In genomic region chr11:68038718-68039525, GRCh38 we compare ENCODE assay signal across 8 cellular contexts. TPM values are rescaled to one million over a fixed set of nuclear protein-coding genes. Genes with fewer than 3 reads are reported as not detected.
DNase-seq lines count a peak whose midpoint lies in the region; ATAC-seq and TF ChIP-seq lines count a peak whose summit lies in the region.

Gene TCIRG1, plus strand, starts transcription at chr11:68039025. Its CDS starts 2,247 bp downstream, at chr11:68041272.

- H3K27me3 Mint-ChIP-seq in WTC11 (ENCODE audit: low read depth), result no peaks in the 10 kb centered on the region

- H3K4me3 Mint-ChIP-seq in WTC11, result peak within 1 kb of the TSS; percentile 55

- peak within 1 kb of the TSS; percentile 84; the same call in 1 of the 2 replicates for H3K27ac Mint-ChIP-seq in WTC11

- no peaks in the 10 kb centered on the region for H3K9me3 ChIP-seq in KOPT-K1 (ENCODE audit: insufficient read depth, low read length, poor library complexity, severe bottlenecking)

- H3K36me3 Mint-ChIP-seq in WTC11, result peaks cover 5% of the 10 kb centered on the region

- ATAC-seq in GM18867 (IDR thresholded peaks at IDR 0.05; ENCODE audit: unreplicated experiment) (peak; percentile 43), WTC11 (peak; percentile 70), GM18858 (IDR thresholded peaks at IDR 0.05; ENCODE audit: unreplicated experiment) (no peak), GM18517 (IDR thresholded peaks at IDR 0.05; ENCODE audit: unreplicated experiment) (no peak)

- TF ChIP-seq CTCF in WTC11 (IDR thresholded peaks at IDR 0.05) (no peak), choroid plexus epithelial cell (conservative IDR thresholded peaks at IDR 0.05; ENCODE audit: low read depth, low read length) (no peak), kidney epithelial cell (IDR thresholded peaks at IDR 0.05; ENCODE audit: insufficient read depth, low read length, poor library complexity, severe bottlenecking) (no peak)

- peak; percentile 73 for DNase-seq in WTC11 (ENCODE audit: low spot score)
- peak; percentile 78 for DNase-seq in choroid plexus epithelial cell (ENCODE audit: low read depth)
- no peak for DNase-seq in kidney epithelial cell (ENCODE audit: low read depth)
- peak; percentile 40 to 61 for DNase-seq in stimulated activated CD4-positive, alpha-beta T cell treated with anti-CD3 and anti-CD28 coated beads, Interleukin-1b, Interleukin-23, amount 100 ng/mL, for 4 hours (ENCODE audit: low read depth in 2 of 2)

- CTCF ChIA-PET in WTC11 (lab: Charles Lee), result interaction anchor here (0.8 to 3.1 kb wide), 5 partner anchors 17 to 168 kb away, joined by 3 to 11 read pairs (median 3); partner anchors contain the start of gene ALDH3B1

- peaks cover 15% of the 10 kb centered on the region for H3K4me1 Mint-ChIP-seq in WTC11

- H3K27me3 ChIP-seq in kidney epithelial cell (ENCODE audit: control insufficient read depth, insufficient read depth, low read length), result no peaks in the 10 kb centered on the region

- POLR2A ChIA-PET in WTC11 (lab: Charles Lee), result interaction anchor here (1.8 kb wide), 1 partner anchor 89 kb away, joined by 4 read pairs; no protein-coding TSS in a partner anchor

- no peaks in the 10 kb centered on the region for H3K9me3 Mint-ChIP-seq in WTC11

- H3K36me3 ChIP-seq in KOPT-K1 (ENCODE audit: insufficient read depth, low read length) (peaks cover 29% of the 10 kb centered on the region), kidney epithelial cell (ENCODE audit: control insufficient read depth, insufficient read depth, low read length) (peaks cover 1% of the 10 kb centered on the region)

- peak within 1 kb of the TSS; percentile 74 for H3K4me3 ChIP-seq in choroid plexus epithelial cell (ENCODE audit: low read depth, low read length)
- H3K4me3 ChIP-seq in kidney epithelial cell (ENCODE audit: low read depth, low read length), result peak within 1 kb of the TSS; percentile 68

- H3K27ac ChIP-seq in KOPT-K1 (ENCODE audit: low read depth, low read length, poor library complexity, severe bottlenecking), result peak within 1 kb of the TSS; percentile 80

TF ChIP-seq in WTC11, 78 proteins besides CTCF, POLR2A, EP300 and RAD21 (continues in another document):
- TF ChIP-seq CREB1 (CRISPR knock-in tag; IDR thresholded peaks at IDR 0.05) (no peak), IRF1 (CRISPR knock-in tag; IDR thresholded peaks at IDR 0.05) (no peak), SP1 (CRISPR knock-in tag; conservative IDR thresholded peaks at IDR 0.05) (peak; percentile 56; the same call in 1 of the 2 replicates), NFE2L1 (CRISPR knock-in tag; IDR thresholded peaks at IDR 0.05) (no peak), RELA (CRISPR knock-in tag; IDR thresholded peaks at IDR 0.05; ENCODE audit: borderline replicate concordance) (no peak), HMGXB4 (CRISPR knock-in tag; IDR thresholded peaks at IDR 0.05) (0 out of 2 replicates have a peak, but pooled peaks have one; percentile 73), ATF2 (CRISPR knock-in tag; IDR thresholded peaks at IDR 0.05; ENCODE audit: borderline replicate concordance, low read depth) (0 out of 2 replicates have a peak, but pooled peaks have one; percentile 26), GRHL2 (CRISPR knock-in tag; IDR thresholded peaks at IDR 0.05; ENCODE audit: insufficient replicate concordance, severe bottlenecking) (no peak), ATF3 (CRISPR knock-in tag; conservative IDR thresholded peaks at IDR 0.05) (no peak), TCF7 (CRISPR knock-in tag; IDR thresholded peaks at IDR 0.05; ENCODE audit: low read depth) (no peak), E2F5 (CRISPR knock-in tag; IDR thresholded peaks at IDR 0.05) (peak; percentile 86), ZNF396 (CRISPR knock-in tag; IDR thresholded peaks at IDR 0.05; ENCODE audit: borderline replicate concordance) (no peak), ELF4 (CRISPR knock-in tag; IDR thresholded peaks at IDR 0.05; ENCODE audit: low read depth) (no peak), NFATC4 (CRISPR knock-in tag; IDR thresholded peaks at IDR 0.05) (no peak), ZSCAN18 (CRISPR knock-in tag; IDR thresholded peaks at IDR 0.05) (no peak), MYBL2 (CRISPR knock-in tag; IDR thresholded peaks at IDR 0.05) (no peak), IRF2 (CRISPR knock-in tag; IDR thresholded peaks at IDR 0.05; ENCODE audit: borderline replicate concordance, low read depth) (no peak), GTF2I (CRISPR knock-in tag; conservative IDR thresholded peaks at IDR 0.05) (peak; percentile 97), NR1H2 (CRISPR knock-in tag; IDR thresholded peaks at IDR 0.05) (no peak), ZNF263 (CRISPR knock-in tag; IDR thresholded peaks at IDR 0.05; ENCODE audit: low read depth) (no peak), ERG (CRISPR knock-in tag; IDR thresholded peaks at IDR 0.05) (no peak), ZNF138 (CRISPR knock-in tag; conservative IDR thresholded peaks at IDR 0.05) (no peak; the same call in 1 of the 2 replicates), ESRRA (CRISPR knock-in tag; IDR thresholded peaks at IDR 0.05; ENCODE audit: borderline replicate concordance) (no peak)

RNA-seq across cellular contexts. Expression of gene TCIRG1, which starts in this region (rescaled TPM):
- 50.7 to 51.7 TPM (median 51.1 TPM) in 3 replicates for total RNA-seq in WTC11 (2021)
- 46.8 and 80.6 TPM in 2 replicates for total RNA-seq in kidney epithelial cell

Comparison
In these comparisons a context has a peak if more than half of its experiments do, and no peak if none do; other contexts are left out.
1. ATAC-seq: peak in GM18867 (single experiment) and WTC11 (single experiment); none in GM18858 (single experiment) and GM18517 (single experiment).